Comparison of ENCODE assay signal across 27 cellular contexts in genomic region chr5:75552764-75553163, GRCh38. TPM values are rescaled to one million over a fixed set of nuclear protein-coding genes. Genes with fewer than 3 reads are reported as not detected.
"Had no signal": no experiment of that assay in that cellular context is flagged by ENCODE, and none has a peak within 500 bp of the region (broad histone marks: within the 10 kb centered on the region; RNA-seq: fewer than 3 reads in every experiment).

No MANE protein-coding gene starts in this region.

- H3K4me1 ChIP-seq: lower lobe of right lung, right atrium auricular region, testis, transverse colon, upper lobe of left lung, vagina had no signal

- H3K27me3 ChIP-seq: left lung, ovary, right atrium auricular region, stomach, testis, thyroid gland, transverse colon, upper lobe of left lung, vagina had no signal

- H3K27ac ChIP-seq: left lung, lower lobe of right lung, ovary, right atrium auricular region, skin epidermis, stomach, testis, thyroid gland, transverse colon, upper lobe of left lung, vagina had no signal

- H3K9me3 ChIP-seq: left lung, lower lobe of right lung, mucosa of descending colon, ovary, right atrium auricular region, stomach, testis, thyroid gland, transverse colon, upper lobe of left lung, vagina had no signal

- FAIRE-seq: keratinocyte had no signal

- H3K4me3 ChIP-seq: left lung, lower lobe of right lung, mucosa of descending colon, ovary, right atrium auricular region, skin epidermis, stomach, testis, thyroid gland, transverse colon, upper lobe of left lung, vagina had no signal

- H3K36me3 ChIP-seq: ovary had no signal

- DNase-seq: hippocampal formation; kidney glomerular epithelial cell; left cardiac atrium; left lung; lower lobe of right lung; mesendoderm; mucosa of descending colon; naive thymus-derived CD4-positive, alpha-beta T cell; ovary; stimulated activated CD4-positive, alpha-beta T cell treated with anti-CD3 and anti-CD28 coated beads, Interleukin-12 subunit alpha, Interleukin-12 subunit beta, amount 100 ng/mL, for 4 hours; stimulated activated CD4-positive, alpha-beta T cell treated with anti-CD3 and anti-CD28 coated beads, Interleukin-15, amount 100 ng/mL, for 24 hours; stimulated activated CD4-positive, alpha-beta T cell treated with anti-CD3 and anti-CD28 coated beads, Interleukin-2, amount 100 ng/mL, for 24 hours; stimulated activated CD4-positive, alpha-beta T cell treated with anti-CD3 and anti-CD28 coated beads, Interleukin-4, amount 100 ng/mL, for 1 hour; stimulated activated naive B cell treated with anti-CD40 and anti-IgM and Interleukin-4, amounts not matched to agents 10 μg/mL and 1 μg/mL and 100 μg/mL, for 72 hours; stimulated activated naive CD8-positive, alpha-beta T cell treated with anti-CD3 and anti-CD28 coated beads, Interleukin-15, Interleukin-2, amounts not matched to agents 100 U/mL and 50 U/mL, for 24 hours; stomach; testis; thyroid gland; transverse colon; upper lobe of left lung had no signal

- ATAC-seq: left cardiac atrium; left lung; lower lobe of right lung; mucosa of descending colon; naive thymus-derived CD4-positive, alpha-beta T cell; natural killer cell treated with Interleukin-12 subunit alpha and Interleukin-12 subunit beta and Interleukin-15 and Interleukin-18, amount 100 ng/mL, for 72 hours; sciatic nerve; stimulated activated naive B cell treated with anti-CD40 and anti-IgM and Interleukin-4, amounts not matched to agents 10 μg/mL and 1 μg/mL and 100 μg/mL, for 72 hours; stimulated activated naive CD8-positive, alpha-beta T cell treated with anti-CD3 and anti-CD28 coated beads, Interleukin-15, Interleukin-2, amounts not matched to agents 100 U/mL and 50 U/mL, for 24 hours had no signal

RNA-seq across cellular contexts. Expression of gene ANKDD1B, which starts 58.5 kb away (rescaled TPM):
- total RNA-seq: myocyte, right atrium auricular region, vagina had no signal
